ENCODE assay signal across 33 cellular contexts in the genomic region with DNA sequence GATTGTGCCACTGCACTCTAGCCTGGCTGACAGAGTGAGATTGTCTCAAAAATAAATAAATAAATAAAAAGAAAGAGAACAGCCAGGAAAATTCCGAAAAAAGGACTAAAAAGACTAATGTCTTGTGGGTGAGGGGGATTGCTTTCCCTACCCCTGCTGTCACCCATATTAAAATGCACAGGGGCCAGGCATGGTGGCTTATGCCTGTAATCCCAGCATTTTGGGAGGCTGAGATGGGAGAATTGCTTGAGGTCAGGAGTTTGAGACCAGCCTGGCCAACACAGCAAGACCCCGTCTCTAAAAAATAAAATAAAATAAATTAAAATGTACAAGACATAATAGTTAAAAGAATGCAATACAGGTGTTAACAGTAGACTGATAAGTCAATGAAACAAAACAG. TPM values are rescaled to one million over a fixed set of nuclear protein-coding genes. Genes with fewer than 3 reads are reported as not detected.
DNase-seq lines count a peak whose midpoint lies in the region; ATAC-seq, FAIRE-seq and TF ChIP-seq lines count a peak whose summit lies in the region.
"Had no signal": no experiment of that assay in that cellular context is flagged by ENCODE, and none has a peak within 500 bp of the region (broad histone marks: within the 10 kb centered on the region; RNA-seq: fewer than 3 reads in every experiment).

No MANE protein-coding gene starts in this region.

- intact Hi-C loops in HepG2 (cut with micrococcal nuclease; ENCODE audit: unreplicated experiment), result loop anchor here (10.0 kb wide), 1 partner anchor 989 kb away; a partner anchor contains a TSS
- intact Hi-C loops in right lobe of liver (cut with DNase I), result loop anchor here in 1 of 2 donors (10.0 kb wide), 1 partner anchor 49 kb away; a partner anchor contains a TSS

- no peak for TF ChIP-seq RAD21 in HepG2 (CRISPR knock-in tag; IDR thresholded peaks at IDR 0.05)

- no peak for TF ChIP-seq POLR2A in HepG2 (IDR thresholded peaks at IDR 0.05; ENCODE audit: insufficient read depth in 1 of 2, low read depth in 2 of 2, low read length in 2 of 2)
- no peak for TF ChIP-seq POLR2A in right lobe of liver (IDR thresholded peaks at IDR 0.05)

- DNase-seq in HepG2 (ENCODE audit: low spot score) (no peak), right lobe of liver (no peak), KG1 (lab: John Stamatoyannopoulos, UW) (no peak)
- DNase-seq: 8988T; ACHN; AML-193; BE2C; C1 segment of cervical spinal cord; Caco-2; Calu3; CD4-positive, alpha-beta memory T cell; CD4-positive, alpha-beta T cell; CD4-positive, CD25-positive, alpha-beta regulatory T cell; CD8-positive, alpha-beta memory T cell; CD8-positive, alpha-beta T cell; COR-L47; DMS 273 treated with DMSO at 0.1 percent for 48 hours; DMS153; DMS53; DMS79; DMS79 treated with DMSO at 0.1 percent for 48 hours; DND-41; EL had no signal

- H3K79me2 ChIP-seq in HepG2 (ENCODE audit: insufficient read depth, low read length), result peaks cover 11% of the 10 kb centered on the region

- H3K4me1 ChIP-seq in HepG2 (ENCODE audit: insufficient read depth, low read length), result peaks cover 33% of the 10 kb centered on the region
- H3K4me1 ChIP-seq in right lobe of liver, result peaks cover 0 to 47% (median 15%) of the 10 kb centered on the region in 4 donors
- H3K4me1 ChIP-seq in HEK293 (ENCODE audit: control insufficient read depth, insufficient read depth, low read length), result peaks cover 3% of the 10 kb centered on the region; the same call in 1 of the 2 replicates
- H3K4me1 ChIP-seq: BE2C had no signal

- no peaks in the 10 kb centered on the region for H3K27me3 ChIP-seq in HepG2 (ENCODE audit: control insufficient read depth in 1 of 2, insufficient read depth in 2 of 2, low read length in 2 of 2)
- no peaks in the 10 kb centered on the region for H3K27me3 ChIP-seq in right lobe of liver
- H3K27me3 ChIP-seq: BE2C; BLaER1; BLaER1 treated with 17β-estradiol and CSF1 and Interleukin-3, amounts not matched to agents 10 nM and 100 nM had no signal

- H3K9me3 ChIP-seq in HepG2 (ENCODE audit: low read length), result no peaks in the 10 kb centered on the region
- H3K9me3 ChIP-seq in right lobe of liver, result no peaks in the 10 kb centered on the region
- no peaks in the 10 kb centered on the region for H3K9me3 ChIP-seq in HEK293 (ENCODE audit: control insufficient read depth, insufficient read depth, low read depth, low read length)
- H3K9me3 ChIP-seq: A549; BE2C; BLaER1; BLaER1 treated with 17β-estradiol and CSF1 and Interleukin-3, amounts not matched to agents 10 nM and 100 nM; Caco-2 had no signal

- WGBS in HepG2 (ENCODE audit: low lambda C conversion rate), result 95% methylated on average over 2 of the region's 2 CpGs
- whole genome bisulfite sequencing in right lobe of liver (ENCODE audit: insufficient coverage, low coverage, low lambda C conversion rate, missing lambda C conversion rate), result 92% methylated on average over 2 of the region's 2 CpGs

- TF ChIP-seq EP300 in HepG2 (IDR thresholded peaks at IDR 0.05; ENCODE audit: low read depth in 2 of 2, low read length in 2 of 2) (no peak), HepG2 (CRISPR knock-in tag; IDR thresholded peaks at IDR 0.05; ENCODE audit: borderline replicate concordance) (no peak)

- no peak overlapping the region for H3K9ac ChIP-seq in HepG2 (ENCODE audit: insufficient read depth, low read depth, low read length)
- H3K9ac ChIP-seq: BLaER1; BLaER1 treated with 17β-estradiol and CSF1 and Interleukin-3, amounts not matched to agents 10 nM and 100 nM had no signal

- H3K36me3 ChIP-seq in HepG2 (replicated peaks in 1 of 2; ENCODE audit: control insufficient read depth in 1 of 2, insufficient read depth in 2 of 2, low read length in 2 of 2) (peaks cover 50 to 69% of the 10 kb centered on the region in 2 experiments), right lobe of liver (peaks cover 9 to 43% (median 18%) of the 10 kb centered on the region in 4 donors), HEK293 (ENCODE audit: control insufficient read depth in 2 of 2, insufficient read depth in 1 of 2, low read length in 2 of 2) (peaks cover 10 to 61% of the 10 kb centered on the region in 2 experiments)
- H3K36me3 ChIP-seq: BE2C had no signal

- no peak for FAIRE-seq in HepG2 (lab: Jason Lieb, UNC)
- FAIRE-seq: A204.1, A549, D721Med had no signal

- TF ChIP-seq CTCF in HepG2 (CRISPR knock-in tag; IDR thresholded peaks at IDR 0.05) (no peak), right lobe of liver (IDR thresholded peaks at IDR 0.05) (no peak), HEK293 (tag by site-specific recombination; IDR thresholded peaks at IDR 0.05) (no peak)

- H2AFZ ChIP-seq in HepG2 (ENCODE audit: low read length), result no peak overlapping the region

- H3K4me3 ChIP-seq in HepG2 (replicated peaks in 1 of 3; ENCODE audit: insufficient read depth in 1 of 3, low read depth in 2 of 3, low read length in 3 of 3) (no peak overlapping the region), right lobe of liver (no peak overlapping the region), HEK293 (ENCODE audit: low read depth, low read length) (no peak overlapping the region)
- H3K4me3 ChIP-seq: A549; BLaER1; BLaER1 treated with 17β-estradiol and CSF1 and Interleukin-3, amounts not matched to agents 10 nM and 100 nM had no signal

- POLR2A ChIA-PET in HepG2 (lab: Yijun Ruan, JAX) (interaction anchor here (1.4 to 24.7 kb wide), 4 partner anchors 15 to 53 kb away, joined by 4 to 850 read pairs (median 25); a partner anchor contains a TSS), HEK293 (lab: Yijun Ruan, JAX) (interaction anchor here (2.0 kb wide), 1 partner anchor 51 kb away, joined by 8 read pairs; a partner anchor contains a TSS)

- BruUV-seq in HepG2 (replicated peaks; lab: Mats Ljungman, UMichigan), result no TSS peak

- CTCF ChIA-PET in HepG2 (lab: Yijun Ruan, JAX; ENCODE audit: low intra/inter-chr PET ratio, low total read pairs), result no interaction called here
- CTCF ChIA-PET in HEK293 (lab: Yijun Ruan, JAX), result interaction anchor here (1.0 to 1.3 kb wide), 3 partner anchors 20 to 51 kb away, joined by 5 to 6 read pairs (median 6); a partner anchor contains a TSS

- in situ Hi-C loops in HepG2 (cut with HindIII; ENCODE audit: extremely low pct_ligation_motif_present, low pct_unique_long_range_greater_than_20kb), result no loop called here

- H3K27ac ChIP-seq in HepG2 (ENCODE audit: extremely low read length, insufficient read depth, low read length) (no peak overlapping the region), right lobe of liver (no peak overlapping the region), HEK293 (ENCODE audit: extremely low read depth, low read depth, low read length) (no peak overlapping the region)
- H3K27ac ChIP-seq: 22Rv1; A549; BLaER1; BLaER1 treated with 17β-estradiol and CSF1 and Interleukin-3, amounts not matched to agents 10 nM and 100 nM; C4-2B had no signal

- ATAC-seq in HepG2, result no peak
- no peak for ATAC-seq in right lobe of liver
- ATAC-seq: A549; CD8-positive, alpha-beta T cell had no signal

- H4K20me1 ChIP-seq in HepG2 (ENCODE audit: insufficient read depth, low read length), result no peaks in the 10 kb centered on the region
- H4K20me1 ChIP-seq: BLaER1; BLaER1 treated with 17β-estradiol and CSF1 and Interleukin-3, amounts not matched to agents 10 nM and 100 nM had no signal

- H3K4me2 ChIP-seq in HepG2 (ENCODE audit: low read depth, low read length), result no peak overlapping the region
- H3K4me2 ChIP-seq: A549; BLaER1; BLaER1 treated with 17β-estradiol and CSF1 and Interleukin-3, amounts not matched to agents 10 nM and 100 nM had no signal

RNA-seq across cellular contexts. Expression of a gene that starts 6.1 kb away (rescaled TPM):
- 46.3 and 60.8 TPM in 2 replicates for total RNA-seq in HepG2 (2016; rRNA removed; fragmentation: Illumina TruSeq; extraction: Trizol)
- total RNA-seq in HepG2 (2016; cell fraction: cytosol; rRNA removed; fragmentation: Illumina TruSeq; extraction: Trizol; ENCODE audit: low read depth), result 11.6 and 11.9 TPM in 2 replicates
- 42.0 and 55.8 TPM in 2 replicates for total RNA-seq in HepG2 (2016; cell fraction: insoluble cytoplasmic fraction; rRNA removed; fragmentation: Illumina TruSeq; extraction: Trizol)
- 12.0 and 12.3 TPM in 2 replicates for total RNA-seq in HepG2 (2016; cell fraction: membrane; rRNA removed; fragmentation: Illumina TruSeq; extraction: Trizol)
- 49.1 and 52.1 TPM in 2 replicates for total RNA-seq in HepG2 (2016; cell fraction: nucleus; rRNA removed; fragmentation: Illumina TruSeq; extraction: Trizol)
- polyA plus RNA-seq in HepG2 (2011; rRNA removed), result 49.8 and 52.2 TPM in 2 replicates
- 67.8 and 85.2 TPM in 2 replicates for polyA plus RNA-seq in HepG2 (2011; cell fraction: cytosol; rRNA removed)
- 332 and 353 TPM in 2 replicates for polyA plus RNA-seq in HepG2 (2011; cell fraction: nucleus; rRNA removed)
- 61.8 and 63.4 TPM in 2 replicates for polyA plus RNA-seq in HepG2 (2012)
- 5.3 and 7.0 TPM in 2 replicates for polyA plus RNA-seq in HepG2 (2016; cell fraction: cytosol; fragmentation: Illumina TruSeq; extraction: Trizol; ENCODE audit: low read depth)
- 57.6 and 62.6 TPM in 2 replicates for polyA plus RNA-seq in HepG2 (2016; cell fraction: insoluble cytoplasmic fraction; fragmentation: Illumina TruSeq; extraction: Trizol; ENCODE audit: low read depth)
- polyA plus RNA-seq in HepG2 (2016; cell fraction: membrane; fragmentation: Illumina TruSeq; extraction: Trizol; ENCODE audit: low read depth), result 8.9 and 12.3 TPM in 2 replicates
- 109 and 114 TPM in 2 replicates for polyA plus RNA-seq in HepG2 (2016; cell fraction: nucleus; fragmentation: Illumina TruSeq; extraction: Trizol; ENCODE audit: insufficient read depth, low read depth)
- polyA minus RNA-seq in HepG2 (2011; rRNA and poly(A)+ RNA removed; ENCODE audit: low replicate concordance), result 61.8 and 172 TPM in 2 replicates
- 39.8 and 45.8 TPM in 2 replicates for polyA minus RNA-seq in HepG2 (2011; cell fraction: cytosol; rRNA and poly(A)+ RNA removed)
- polyA minus RNA-seq in HepG2 (2011; cell fraction: nucleus; rRNA and poly(A)+ RNA removed), result 57.2 and 59.4 TPM in 2 replicates
- total RNA-seq in right lobe of liver, result 10 to 100 TPM; 49.1 to 89.3 (median 60.1) TPM

RNA-seq across cellular contexts. Expression of a gene that starts 6.1 kb away (rescaled TPM):
- 61.6 and 64.5 TPM in 2 replicates for total RNA-seq in HepG2 (2016; rRNA removed; fragmentation: Illumina TruSeq; extraction: Trizol)
- 2.7 and 3.4 TPM in 2 replicates for total RNA-seq in HepG2 (2016; cell fraction: cytosol; rRNA removed; fragmentation: Illumina TruSeq; extraction: Trizol; ENCODE audit: low read depth)
- total RNA-seq in HepG2 (2016; cell fraction: insoluble cytoplasmic fraction; rRNA removed; fragmentation: Illumina TruSeq; extraction: Trizol), result 58.5 and 62.7 TPM in 2 replicates
- total RNA-seq in HepG2 (2016; cell fraction: membrane; rRNA removed; fragmentation: Illumina TruSeq; extraction: Trizol), result 11.3 and 12.5 TPM in 2 replicates
- total RNA-seq in HepG2 (2016; cell fraction: nucleus; rRNA removed; fragmentation: Illumina TruSeq; extraction: Trizol), result 38.6 and 43.3 TPM in 2 replicates
- polyA plus RNA-seq in HepG2 (2011; rRNA removed), result 24.5 and 33.8 TPM in 2 replicates
- polyA plus RNA-seq in HepG2 (2011; cell fraction: cytosol; rRNA removed), result 19.8 and 21.2 TPM in 2 replicates
- polyA plus RNA-seq in HepG2 (2011; cell fraction: nucleus; rRNA removed), result 82.1 and 94.5 TPM in 2 replicates
- polyA plus RNA-seq in HepG2 (2012), result 28.7 and 29.6 TPM in 2 replicates
- polyA plus RNA-seq in HepG2 (2016; cell fraction: cytosol; fragmentation: Illumina TruSeq; extraction: Trizol; ENCODE audit: low read depth), result 1.9 and 2.1 TPM in 2 replicates
- 38.5 and 40.4 TPM in 2 replicates for polyA plus RNA-seq in HepG2 (2016; cell fraction: insoluble cytoplasmic fraction; fragmentation: Illumina TruSeq; extraction: Trizol; ENCODE audit: low read depth)
- 3.8 and 5.1 TPM in 2 replicates for polyA plus RNA-seq in HepG2 (2016; cell fraction: membrane; fragmentation: Illumina TruSeq; extraction: Trizol; ENCODE audit: low read depth)
- polyA plus RNA-seq in HepG2 (2016; cell fraction: nucleus; fragmentation: Illumina TruSeq; extraction: Trizol; ENCODE audit: insufficient read depth, low read depth), result 39.2 and 41.4 TPM in 2 replicates
- polyA minus RNA-seq in HepG2 (2011; rRNA and poly(A)+ RNA removed; ENCODE audit: low replicate concordance), result 80.1 and 104 TPM in 2 replicates
- polyA minus RNA-seq in HepG2 (2011; cell fraction: cytosol; rRNA and poly(A)+ RNA removed), result 32.3 and 42.1 TPM in 2 replicates
- 65.5 and 77.8 TPM in 2 replicates for polyA minus RNA-seq in HepG2 (2011; cell fraction: nucleus; rRNA and poly(A)+ RNA removed)
- 10 to 100 TPM in 4 of 6 experiments, 1 to 10 TPM in 2; 8.2 to 15.3 (median 11.4) TPM for total RNA-seq in right lobe of liver

RNA-seq across cellular contexts. Expression of a gene that starts 14.3 kb away (rescaled TPM):
- total RNA-seq in HepG2 (2016; rRNA removed; fragmentation: Illumina TruSeq; extraction: Trizol), result 22.4 and 35.8 TPM in 2 replicates
- total RNA-seq in HepG2 (2016; cell fraction: cytosol; rRNA removed; fragmentation: Illumina TruSeq; extraction: Trizol; ENCODE audit: low read depth), result 7.4 and 8.6 TPM in 2 replicates
- 25.0 and 33.5 TPM in 2 replicates for total RNA-seq in HepG2 (2016; cell fraction: insoluble cytoplasmic fraction; rRNA removed; fragmentation: Illumina TruSeq; extraction: Trizol)
- 10.2 and 11.5 TPM in 2 replicates for total RNA-seq in HepG2 (2016; cell fraction: membrane; rRNA removed; fragmentation: Illumina TruSeq; extraction: Trizol)
- 35.1 and 36.7 TPM in 2 replicates for total RNA-seq in HepG2 (2016; cell fraction: nucleus; rRNA removed; fragmentation: Illumina TruSeq; extraction: Trizol)
- 110 and 143 TPM in 2 replicates for polyA plus RNA-seq in HepG2 (2011; rRNA removed)
- 88.2 and 112 TPM in 2 replicates for polyA plus RNA-seq in HepG2 (2011; cell fraction: cytosol; rRNA removed)
- 47.6 and 66.7 TPM in 2 replicates for polyA plus RNA-seq in HepG2 (2011; cell fraction: nucleus; rRNA removed)
- polyA plus RNA-seq in HepG2 (2012), result 94.8 and 120 TPM in 2 replicates
- 15.9 and 18.8 TPM in 2 replicates for polyA plus RNA-seq in HepG2 (2016; cell fraction: cytosol; fragmentation: Illumina TruSeq; extraction: Trizol; ENCODE audit: low read depth)
- 56.4 and 59.4 TPM in 2 replicates for polyA plus RNA-seq in HepG2 (2016; cell fraction: insoluble cytoplasmic fraction; fragmentation: Illumina TruSeq; extraction: Trizol; ENCODE audit: low read depth)
- polyA plus RNA-seq in HepG2 (2016; cell fraction: membrane; fragmentation: Illumina TruSeq; extraction: Trizol; ENCODE audit: low read depth), result 21.0 and 22.1 TPM in 2 replicates
- 101 TPM in 2 replicates for polyA plus RNA-seq in HepG2 (2016; cell fraction: nucleus; fragmentation: Illumina TruSeq; extraction: Trizol; ENCODE audit: insufficient read depth, low read depth)
- polyA minus RNA-seq in HepG2 (2011; rRNA and poly(A)+ RNA removed; ENCODE audit: low replicate concordance), result 15.9 and 85.1 TPM in 2 replicates
- 34.0 and 49.4 TPM in 2 replicates for polyA minus RNA-seq in HepG2 (2011; cell fraction: cytosol; rRNA and poly(A)+ RNA removed)
- polyA minus RNA-seq in HepG2 (2011; cell fraction: nucleus; rRNA and poly(A)+ RNA removed), result 21.4 and 33.2 TPM in 2 replicates
- 100 to 1,000 TPM; 118 to 219 (median 196) TPM for total RNA-seq in right lobe of liver
- total RNA-seq: A172, A673, Calu3 had no signal

RNA-seq across cellular contexts. Expression of a gene that starts 16.4 kb away (rescaled TPM):
- total RNA-seq in HepG2 (2016; rRNA removed; fragmentation: Illumina TruSeq; extraction: Trizol) (1.4 and 6.9 TPM in 2 replicates), right lobe of liver (1 to 10 TPM; 1.8 to 5.8 (median 3.5) TPM)
- 0.40 and 0.44 TPM in 2 replicates for total RNA-seq in HepG2 (2016; cell fraction: cytosol; rRNA removed; fragmentation: Illumina TruSeq; extraction: Trizol; ENCODE audit: low read depth)
- 1.7 and 7.1 TPM in 2 replicates for total RNA-seq in HepG2 (2016; cell fraction: insoluble cytoplasmic fraction; rRNA removed; fragmentation: Illumina TruSeq; extraction: Trizol)
- total RNA-seq in HepG2 (2016; cell fraction: membrane; rRNA removed; fragmentation: Illumina TruSeq; extraction: Trizol), result 0.93 and 1.2 TPM in 2 replicates
- total RNA-seq in HepG2 (2016; cell fraction: nucleus; rRNA removed; fragmentation: Illumina TruSeq; extraction: Trizol), result 10.5 and 12.4 TPM in 2 replicates
- polyA plus RNA-seq in HepG2 (2011; rRNA removed), result 3.9 and 6.1 TPM in 2 replicates
- 0.65 and 1.5 TPM in 2 replicates for polyA plus RNA-seq in HepG2 (2011; cell fraction: cytosol; rRNA removed)
- 94.5 and 110 TPM in 2 replicates for polyA plus RNA-seq in HepG2 (2011; cell fraction: nucleus; rRNA removed)
- 4.0 and 7.4 TPM in 2 replicates for polyA plus RNA-seq in HepG2 (2012)
- polyA plus RNA-seq in HepG2 (2016; cell fraction: cytosol; fragmentation: Illumina TruSeq; extraction: Trizol; ENCODE audit: low read depth), result 0.31 and 0.36 TPM in 2 replicates
- 1.1 and 1.5 TPM in 2 replicates for polyA plus RNA-seq in HepG2 (2016; cell fraction: insoluble cytoplasmic fraction; fragmentation: Illumina TruSeq; extraction: Trizol; ENCODE audit: low read depth)
- polyA plus RNA-seq in HepG2 (2016; cell fraction: membrane; fragmentation: Illumina TruSeq; extraction: Trizol; ENCODE audit: low read depth), result 0.33 and 0.39 TPM in 2 replicates
- 19.7 and 20.2 TPM in 2 replicates for polyA plus RNA-seq in HepG2 (2016; cell fraction: nucleus; fragmentation: Illumina TruSeq; extraction: Trizol; ENCODE audit: insufficient read depth, low read depth)
- polyA minus RNA-seq in HepG2 (2011; rRNA and poly(A)+ RNA removed; ENCODE audit: low replicate concordance), result 7.7 and 12.0 TPM in 2 replicates
- polyA minus RNA-seq in HepG2 (2011; cell fraction: cytosol; rRNA and poly(A)+ RNA removed), result 1.2 TPM in 2 replicates
- polyA minus RNA-seq in HepG2 (2011; cell fraction: nucleus; rRNA and poly(A)+ RNA removed), result 40.7 and 44.3 TPM in 2 replicates

RNA-seq across cellular contexts. Expression of a gene that starts 17.8 kb away (rescaled TPM):
- total RNA-seq in HepG2 (2016; rRNA removed; fragmentation: Illumina TruSeq; extraction: Trizol) (1.00 and 3.2 TPM in 2 replicates), right lobe of liver (1 to 10 TPM; 2.7 to 5.5 (median 3.9) TPM)
- total RNA-seq in HepG2 (2016; cell fraction: cytosol; rRNA removed; fragmentation: Illumina TruSeq; extraction: Trizol; ENCODE audit: low read depth), result 0.40 and 0.53 TPM in 2 replicates
- 0.25 and 2.9 TPM in 2 replicates for total RNA-seq in HepG2 (2016; cell fraction: insoluble cytoplasmic fraction; rRNA removed; fragmentation: Illumina TruSeq; extraction: Trizol)
- 0.55 and 0.59 TPM in 2 replicates for total RNA-seq in HepG2 (2016; cell fraction: membrane; rRNA removed; fragmentation: Illumina TruSeq; extraction: Trizol)
- 4.9 and 6.3 TPM in 2 replicates for total RNA-seq in HepG2 (2016; cell fraction: nucleus; rRNA removed; fragmentation: Illumina TruSeq; extraction: Trizol)
- 8.2 and 12.4 TPM in 2 replicates for polyA plus RNA-seq in HepG2 (2011; rRNA removed)
- polyA plus RNA-seq in HepG2 (2011; cell fraction: cytosol; rRNA removed), result 1.2 and 1.9 TPM in 2 replicates
- polyA plus RNA-seq in HepG2 (2011; cell fraction: nucleus; rRNA removed), result 89.0 and 109 TPM in 2 replicates
- 9.0 and 9.1 TPM in 2 replicates for polyA plus RNA-seq in HepG2 (2012)
- 0.10 and 0.24 TPM in 2 replicates for polyA plus RNA-seq in HepG2 (2016; cell fraction: cytosol; fragmentation: Illumina TruSeq; extraction: Trizol; ENCODE audit: low read depth)
- 0.76 and 0.87 TPM in 2 replicates for polyA plus RNA-seq in HepG2 (2016; cell fraction: insoluble cytoplasmic fraction; fragmentation: Illumina TruSeq; extraction: Trizol; ENCODE audit: low read depth)
- polyA plus RNA-seq in HepG2 (2016; cell fraction: membrane; fragmentation: Illumina TruSeq; extraction: Trizol; ENCODE audit: low read depth), result 0.37 and 0.90 TPM in 2 replicates
- polyA plus RNA-seq in HepG2 (2016; cell fraction: nucleus; fragmentation: Illumina TruSeq; extraction: Trizol; ENCODE audit: insufficient read depth, low read depth), result 22.4 and 23.6 TPM in 2 replicates
- 13.2 and 32.8 TPM in 2 replicates for polyA minus RNA-seq in HepG2 (2011; rRNA and poly(A)+ RNA removed; ENCODE audit: low replicate concordance)
- polyA minus RNA-seq in HepG2 (2011; cell fraction: cytosol; rRNA and poly(A)+ RNA removed), result 0.30 and 1.5 TPM in 2 replicates
- 17.3 and 18.9 TPM in 2 replicates for polyA minus RNA-seq in HepG2 (2011; cell fraction: nucleus; rRNA and poly(A)+ RNA removed)
